In the genomic region with DNA sequence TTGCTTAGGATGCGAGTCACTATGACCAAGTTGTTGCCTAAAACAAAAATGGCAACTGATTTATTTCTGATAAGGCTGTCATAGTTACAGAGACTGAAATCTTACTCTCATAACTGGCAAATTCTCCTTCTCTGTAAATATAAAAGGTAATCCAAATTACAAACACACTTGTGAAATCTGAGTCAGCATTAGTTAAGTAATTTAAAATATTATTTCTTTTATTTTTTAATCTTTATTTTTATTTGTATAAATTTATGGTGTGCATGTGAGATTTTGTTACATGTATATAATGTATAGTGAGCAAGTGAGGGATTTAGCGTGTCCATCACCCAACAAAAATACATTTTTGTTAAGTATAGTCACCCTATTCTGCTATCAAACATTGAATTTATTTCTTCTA, we compare ENCODE assay signal across 1 cellular context.
A peak's percentile ranks its signal among the peaks of the same experiment; 100 is the strongest.
TF ChIP-seq lines count a peak whose summit lies in the region.

No MANE protein-coding gene starts in this region.

TF ChIP-seq in IMR-90, 13 proteins besides CTCF, POLR2A, EP300 and RAD21 (continued from another document):
- no peak for TF ChIP-seq USF2 (IDR thresholded peaks at IDR 0.05; ENCODE audit: low read depth, low read length)
- TF ChIP-seq MXI1 (IDR thresholded peaks at IDR 0.05; ENCODE audit: borderline replicate concordance, low read depth, low read length) = no peak
- 0 out of 2 replicates have a peak, but pooled peaks have one; percentile 14 for TF ChIP-seq MAFK (IDR thresholded peaks at IDR 0.05; ENCODE audit: low read depth, low read length)
